7 cellular contexts compared by ENCODE assay signal in the genomic region with DNA sequence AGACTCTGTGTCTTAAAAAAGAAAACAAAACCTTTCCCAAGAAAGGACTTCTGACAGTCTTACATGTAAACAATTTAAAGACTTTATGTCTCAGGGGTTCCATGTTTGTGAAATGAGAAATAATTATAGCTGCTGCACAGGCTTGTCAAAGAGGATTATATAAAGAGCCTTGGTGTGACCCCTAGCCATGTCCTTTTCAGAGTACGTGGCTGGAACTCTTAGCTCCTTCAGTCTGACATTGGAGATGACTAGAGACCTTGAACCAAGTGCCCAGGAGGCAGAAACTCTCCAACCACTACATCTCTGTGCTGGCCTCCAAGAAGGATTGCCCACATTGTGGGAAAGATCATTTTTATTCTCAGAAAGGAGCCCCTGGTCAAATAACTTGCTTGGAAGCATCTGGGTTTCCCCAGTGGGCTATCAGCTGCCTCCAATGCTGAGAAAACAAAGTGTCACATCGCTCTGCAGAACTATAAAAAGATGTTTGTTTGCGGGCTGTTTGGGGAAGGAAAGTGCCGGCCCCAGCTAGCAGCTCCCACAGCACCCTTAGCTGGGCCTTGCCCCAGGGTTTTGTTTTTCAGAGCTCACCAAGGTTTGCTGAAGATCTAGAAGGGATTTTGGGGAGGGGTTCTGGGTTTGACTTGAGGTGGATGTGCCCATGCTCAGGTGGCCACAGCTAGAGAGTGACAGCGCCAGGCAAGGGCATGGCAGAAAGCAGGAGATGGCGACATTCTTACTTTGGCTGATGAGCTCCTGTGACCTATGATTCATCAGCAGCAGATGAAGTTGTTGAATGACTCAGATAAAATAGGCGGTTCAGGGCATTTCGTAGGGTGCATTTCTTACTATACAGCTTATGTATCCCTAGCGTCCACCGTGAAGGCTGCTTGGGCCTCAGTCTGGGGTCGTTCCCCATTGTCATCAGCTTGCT. TPM values are rescaled to one million over a fixed set of nuclear protein-coding genes. Genes with fewer than 3 reads are reported as not detected.
DNase-seq lines count a peak whose midpoint lies in the region; ATAC-seq, FAIRE-seq and TF ChIP-seq lines count a peak whose summit lies in the region.
"Not testable (repeated sequence)": the region's sequence is repeated elsewhere in the genome, so short reads cannot be mapped to it uniquely, and the experiment has no call there.

No MANE protein-coding gene starts in this region.

- intact Hi-C loops in activated CD4-positive, alpha-beta memory T cell treated with anti-CD3 and anti-CD28 coated beads for 36 hours (cut with micrococcal nuclease); Right ventricle myocardium superior (cut with DNase I); psoas muscle (cut with DNase I): not testable (repeated sequence)

- not testable (repeated sequence) for TF ChIP-seq CTCF in psoas muscle (IDR thresholded peaks at IDR 0.05)

- not testable (repeated sequence) for DNase-seq in GM12892 (ENCODE audit: insufficient read length); Right ventricle myocardium superior; psoas muscle
- DNase-seq in OCI-M1 (lab: John Stamatoyannopoulos, UW): peak; percentile 29
- DNase-seq in activated CD4-positive, alpha-beta memory T cell treated with anti-CD3 and anti-CD28 coated beads for 36 hours: peak; percentile 46
- DNase-seq in caudate nucleus (lab: John Stamatoyannopoulos, UW): peak in 7 of 61 donors; percentile 3 to 46 (median 7)

- H3K27ac Mint-ChIP-seq in activated CD4-positive, alpha-beta memory T cell treated with anti-CD3 and anti-CD28 coated beads for 36 hours: peak overlapping the region; percentile 51

- not testable (repeated sequence) for H3K27me3 Mint-ChIP-seq in activated CD4-positive, alpha-beta memory T cell treated with anti-CD3 and anti-CD28 coated beads for 36 hours

- H3K9me3 Mint-ChIP-seq in activated CD4-positive, alpha-beta memory T cell treated with anti-CD3 and anti-CD28 coated beads for 36 hours: not testable (repeated sequence)

- not testable (repeated sequence) for H3K9me3 ChIP-seq in psoas muscle

- TF ChIP-seq POLR2A in GM12892 (IDR thresholded peaks at IDR 0.05; ENCODE audit: low read depth, low read length): not testable (repeated sequence)

- H3K4me3 Mint-ChIP-seq in activated CD4-positive, alpha-beta memory T cell treated with anti-CD3 and anti-CD28 coated beads for 36 hours: not testable (repeated sequence)

- peak overlapping the region; percentile 49 for H3K27ac ChIP-seq in caudate nucleus (ENCODE audit: low read depth, low read length)
- H3K27ac ChIP-seq in psoas muscle: not testable (repeated sequence)

- H3K36me3 Mint-ChIP-seq in activated CD4-positive, alpha-beta memory T cell treated with anti-CD3 and anti-CD28 coated beads for 36 hours: peaks cover 21% of the 10 kb centered on the region

- H3K4me3 ChIP-seq in psoas muscle: not testable (repeated sequence)

- POLR2A ChIA-PET in activated CD4-positive, alpha-beta memory T cell treated with anti-CD3 and anti-CD28 coated beads for 36 hours (lab: Charles Lee): not testable (repeated sequence)

- ATAC-seq in HG03432 (IDR thresholded peaks at IDR 0.05; ENCODE audit: unreplicated experiment): peak; percentile 59
- ATAC-seq in Right ventricle myocardium superior (ENCODE audit: poor library complexity): peak; percentile 42
- peak; percentile 64 to 82 (median 75) for ATAC-seq in psoas muscle

- not testable (repeated sequence) for H3K27me3 ChIP-seq in psoas muscle (ENCODE audit: insufficient read depth in 3 of 3, low read length in 2 of 3)

- 83 to 88% (median 84%) methylated on average over 5 to 7 of the region's 11 CpGs for WGBS in psoas muscle, 3 donors

- H3K4me1 ChIP-seq in psoas muscle: not testable (repeated sequence)

- CTCF ChIA-PET in activated CD4-positive, alpha-beta memory T cell treated with anti-CD3 and anti-CD28 coated beads for 36 hours (lab: Charles Lee): not testable (repeated sequence)

- peak; percentile 73 for FAIRE-seq in GM12892 (lab: Jason Lieb, UNC)

- H3K4me1 Mint-ChIP-seq in activated CD4-positive, alpha-beta memory T cell treated with anti-CD3 and anti-CD28 coated beads for 36 hours (ENCODE audit: low read depth): peaks cover 37% of the 10 kb centered on the region

- peaks cover 3 to 63% of the 10 kb centered on the region in 2 donors for H3K36me3 ChIP-seq in psoas muscle (ENCODE audit: insufficient read depth in 1 of 2, low read depth in 1 of 2)

RNA-seq across cellular contexts. Expression of gene KCTD7, which starts 6.9 kb away (rescaled TPM):
- polyA plus RNA-seq in GM12892 (2012; ENCODE audit: missing spikeins): 8.2 TPM
- total RNA-seq in activated CD4-positive, alpha-beta memory T cell treated with anti-CD3 and anti-CD28 coated beads for 36 hours: 1 to 10 TPM; 7.4 to 8.2 TPM
- total RNA-seq in Right ventricle myocardium superior: 8.0 TPM
- total RNA-seq in psoas muscle: 1 to 10 TPM; 2.6 to 7.8 (median 4.0) TPM
- 1 to 10 TPM; 2.2 to 9.8 (median 8.4) TPM for polyA plus RNA-seq in psoas muscle
